Comparison of ENCODE assay signal across 8 cellular contexts in genomic region chr3:30607032-30607833, GRCh38. TPM values are rescaled to one million over a fixed set of nuclear protein-coding genes. Genes with fewer than 3 reads are reported as not detected.
DNase-seq lines count a peak whose midpoint lies in the region; ATAC-seq, FAIRE-seq and TF ChIP-seq lines count a peak whose summit lies in the region.

No MANE protein-coding gene starts in this region.

- no peaks in the 10 kb centered on the region for H3F3A ChIP-seq in GM23338 (replicated peaks; ENCODE audit: low read depth)

- H3K4me3 Mint-ChIP-seq in GM23338 (peak overlapping the region; percentile 95), mesothelial cell of epicardium (peak overlapping the region; percentile 96)
- H3K4me3 Mint-ChIP-seq in effector memory CD8-positive, alpha-beta T cell, result peak overlapping the region; percentile 93 to 94

- H3K9me3 Mint-ChIP-seq in GM23338 (no peaks in the 10 kb centered on the region), mesothelial cell of epicardium (no peaks in the 10 kb centered on the region)
- H3K9me3 Mint-ChIP-seq in effector memory CD8-positive, alpha-beta T cell, result no peaks in the 10 kb centered on the region

- peak; percentile 56 for DNase-seq in EL
- DNase-seq in GM23338 (ENCODE audit: low spot score), result peak; percentile 78
- DNase-seq in M059J (ENCODE audit: low read depth), result peak; percentile 50
- DNase-seq in activated CD4-positive, alpha-beta T cell treated with anti-CD3 and anti-CD28 coated beads, Interleukin-2, amount 50 U/mL, for 1 hour, result peak; percentile 62
- DNase-seq in effector memory CD8-positive, alpha-beta T cell, result peak; percentile 54 to 60 (median 59)
- peak; percentile 21 to 62 for DNase-seq in mesothelial cell of epicardium (ENCODE audit: low spot score in 2 of 2, unreplicated experiment in 2 of 2)
- peak; percentile 51 to 57 for DNase-seq in stimulated activated CD8-positive, alpha-beta memory T cell treated with anti-CD3 and anti-CD28 coated beads, Interleukin-7, amount 100 ng/mL, for 48 hours (ENCODE audit: extremely low read depth in 1 of 2, low read depth in 1 of 2)
- DNase-seq in D721Med (ENCODE audit: insufficient read length, low spot score), result no peak

- no peaks in the 10 kb centered on the region for H3K36me3 Mint-ChIP-seq in GM23338 (ENCODE audit: low read depth)
- peaks cover 12% of the 10 kb centered on the region for H3K36me3 Mint-ChIP-seq in effector memory CD8-positive, alpha-beta T cell (ENCODE audit: insufficient read depth)
- no peaks in the 10 kb centered on the region for H3K36me3 Mint-ChIP-seq in mesothelial cell of epicardium

- no peaks in the 10 kb centered on the region; the same call in none of the 2 replicates for H4K20me1 ChIP-seq in GM23338 (replicated peaks; ENCODE audit: insufficient read depth)

- peak; percentile 74 for ATAC-seq in GM23338
- peak; percentile 44 for ATAC-seq in effector memory CD8-positive, alpha-beta T cell (replicated peaks)

- H3K4me2 ChIP-seq in GM23338, result peak overlapping the region; percentile 84

- TF ChIP-seq CTCF in GM23338 (conservative IDR thresholded peaks at IDR 0.05; ENCODE audit: low read depth in 2 of 2), result no peak
- TF ChIP-seq CTCF in mesothelial cell of epicardium (IDR thresholded peaks at IDR 0.05; ENCODE audit: unreplicated experiment), result no peak
- TF ChIP-seq CTCF in D721Med (IDR thresholded peaks at IDR 0.05; ENCODE audit: insufficient read depth, missing control alignments), result no peak

- H3K27ac ChIP-seq in GM23338 (ENCODE audit: low read depth), result no peak overlapping the region

- H3K36me3 ChIP-seq in GM23338 (ENCODE audit: insufficient read depth), result no peaks in the 10 kb centered on the region

- H3K79me2 ChIP-seq in GM23338 (replicated peaks; ENCODE audit: insufficient read depth), result peaks cover 50% of the 10 kb centered on the region

- peak overlapping the region; percentile 90 for H3K4me3 ChIP-seq in GM23338

- H3K27ac Mint-ChIP-seq in GM23338 (no peak overlapping the region), mesothelial cell of epicardium (peak overlapping the region; percentile 74)
- peak overlapping the region; percentile 69 to 88 for H3K27ac Mint-ChIP-seq in effector memory CD8-positive, alpha-beta T cell

- H3K4me1 Mint-ChIP-seq in GM23338, result peaks cover 44% of the 10 kb centered on the region
- peaks cover 49 to 61% of the 10 kb centered on the region in 2 donors for H3K4me1 Mint-ChIP-seq in effector memory CD8-positive, alpha-beta T cell (ENCODE audit: low read depth in 2 of 2)
- H3K4me1 Mint-ChIP-seq in mesothelial cell of epicardium, result peaks cover 16% of the 10 kb centered on the region

- no peaks in the 10 kb centered on the region; the same call in 1 of the 2 replicates for H3K27me3 ChIP-seq in GM23338 (ENCODE audit: insufficient read depth)

- FAIRE-seq in D721Med (lab: Jason Lieb, UNC), result no peak

- 0 out of 2 replicates have a peak, but pooled peaks cover 6% of the 10 kb centered on the region for H3K9me2 ChIP-seq in GM23338 (ENCODE audit: insufficient read depth)

- H3K27me3 Mint-ChIP-seq in GM23338 (ENCODE audit: insufficient read depth, low read depth, poor library complexity) (peaks cover 15% of the 10 kb centered on the region), mesothelial cell of epicardium (ENCODE audit: low read depth) (peaks cover 6% of the 10 kb centered on the region)
- no peaks in the 10 kb centered on the region for H3K27me3 Mint-ChIP-seq in effector memory CD8-positive, alpha-beta T cell

- peaks cover 45% of the 10 kb centered on the region for H3K4me1 ChIP-seq in GM23338 (ENCODE audit: insufficient read depth)

- peak overlapping the region; percentile 82 for H2AFZ ChIP-seq in GM23338

TF ChIP-seq in GM23338, 12 proteins besides CTCF, POLR2A, EP300 and RAD21:
- TF ChIP-seq JUNB (IDR thresholded peaks at IDR 0.05; ENCODE audit: unreplicated experiment) (no peak), POLR2AphosphoS5 (IDR thresholded peaks at IDR 0.05; ENCODE audit: low read depth) (peak; percentile 35; the same call in 1 of the 2 replicates)

RNA-seq across cellular contexts. Expression of gene TGFBR2, which starts 0.8 kb away (rescaled TPM):
- 12.2 and 13.0 TPM in 2 replicates for total RNA-seq in GM23338 (2014; rRNA removed; shearing (Covaris generic))
- 3.7 and 4.7 TPM in 2 replicates for polyA plus RNA-seq in GM23338 (2016; fragmentation: Nextera tagmentation; extraction: Ambion mirVana)
- 21.2 and 27.1 TPM in 2 replicates for total RNA-seq in M059J (2014; rRNA removed; shearing (Covaris generic))
- total RNA-seq in mesothelial cell of epicardium, result 14.6 to 15.8 TPM (median 15.6 TPM) in 3 replicates
